In genomic region chr17:51035436-51035835, GRCh38 we compare ENCODE assay signal across 11 cellular contexts.
DNase-seq lines count a peak whose midpoint lies in the region; ATAC-seq and TF ChIP-seq lines count a peak whose summit lies in the region.
"Had no signal": no experiment of that assay in that cellular context is flagged by ENCODE, and none has a peak within 500 bp of the region (broad histone marks: within the 10 kb centered on the region; RNA-seq: fewer than 3 reads in every experiment).

No MANE protein-coding gene starts in this region.

- H3K27me3 Mint-ChIP-seq in chondrocyte (ENCODE audit: low read depth) = no peaks in the 10 kb centered on the region
- H3K27me3 Mint-ChIP-seq in mesothelial cell of epicardium (ENCODE audit: low read depth) = no peaks in the 10 kb centered on the region
- H3K27me3 Mint-ChIP-seq: activated naive CD4-positive, alpha-beta T cell treated with anti-CD3 and anti-CD28 coated beads, Interleukin-2, amount 50 U/mL, for 24 hours had no signal

- no peaks in the 10 kb centered on the region for H3K9me3 ChIP-seq in HUES64 (ENCODE audit: insufficient read depth, low read depth, low read length)

- H3K4me3 Mint-ChIP-seq in chondrocyte (ENCODE audit: unreplicated experiment) (no peak overlapping the region), mesothelial cell of epicardium (no peak overlapping the region)
- H3K4me3 Mint-ChIP-seq: activated naive CD4-positive, alpha-beta T cell treated with anti-CD3 and anti-CD28 coated beads, Interleukin-2, amount 50 U/mL, for 24 hours had no signal

- H3K36me3 Mint-ChIP-seq in chondrocyte (ENCODE audit: low read depth) (peaks cover 6% of the 10 kb centered on the region), mesothelial cell of epicardium (peaks cover 9% of the 10 kb centered on the region)

- peak overlapping the region; percentile 22; the same call in 1 of the 2 replicates for H3K9ac ChIP-seq in HUES64 (ENCODE audit: low read depth, low read length)

- no peak for ATAC-seq in HG03097 (IDR thresholded peaks at IDR 0.05; ENCODE audit: low FRiP score, unreplicated experiment)
- ATAC-seq: Right ventricle myocardium inferior had no signal

- H3K4me1 Mint-ChIP-seq in chondrocyte (ENCODE audit: low read depth) (peaks cover 33% of the 10 kb centered on the region), mesothelial cell of epicardium (peaks cover 10% of the 10 kb centered on the region)

- H3K9me3 Mint-ChIP-seq in chondrocyte (ENCODE audit: low read depth) = no peaks in the 10 kb centered on the region
- no peaks in the 10 kb centered on the region for H3K9me3 Mint-ChIP-seq in mesothelial cell of epicardium
- H3K9me3 Mint-ChIP-seq: activated naive CD4-positive, alpha-beta T cell treated with anti-CD3 and anti-CD28 coated beads, Interleukin-2, amount 50 U/mL, for 24 hours had no signal

- H3K27me3 ChIP-seq in HUES64 (ENCODE audit: insufficient read depth, low read length) = no peaks in the 10 kb centered on the region
- no peaks in the 10 kb centered on the region for H3K27me3 ChIP-seq in H7 (ENCODE audit: control insufficient read depth, insufficient read depth, low read length)

- TF ChIP-seq CTCF in AG10803 (conservative IDR thresholded peaks at IDR 0.05; ENCODE audit: low read length) (no peak), chondrocyte (IDR thresholded peaks at IDR 0.05) (no peak), mesothelial cell of epicardium (IDR thresholded peaks at IDR 0.05; ENCODE audit: unreplicated experiment) (no peak)

- DNase-seq in AG10803 (ENCODE audit: low read depth) = peak; percentile 96
- no peak for DNase-seq in chondrocyte (ENCODE audit: low spot score)
- DNase-seq in mesothelial cell of epicardium (ENCODE audit: low spot score in 2 of 2, unreplicated experiment in 2 of 2) = no peak
- DNase-seq in activated CD8-positive, alpha-beta memory T cell treated with anti-CD3 and anti-CD28 coated beads for 24 hours = no peak
- DNase-seq in NCI-H187 treated with DMSO at 0.1 percent for 48 hours (lab: John Stamatoyannopoulos, UW) = no peak
- DNase-seq in H7 = no peak
- DNase-seq: GDM1 had no signal

- H3K27ac Mint-ChIP-seq in chondrocyte (ENCODE audit: unreplicated experiment) (peak overlapping the region; percentile 94), mesothelial cell of epicardium (peak overlapping the region; percentile 55)

- H3K4me3 ChIP-seq in AG10803 (ENCODE audit: low read length) (no peak overlapping the region), HUES64 (ENCODE audit: low read length) (no peak overlapping the region), H7 (ENCODE audit: insufficient read depth, low read depth, low read length) (no peak overlapping the region)

- H3K4me1 ChIP-seq in HUES64 (ENCODE audit: insufficient read depth, low read length) = peaks cover 10% of the 10 kb centered on the region; the same call in 1 of the 2 replicates

- H3K27ac ChIP-seq in HUES64 (ENCODE audit: low read depth, low read length) = peak overlapping the region; percentile 29; the same call in 1 of the 2 replicates

- H3K36me3 ChIP-seq in HUES64 (ENCODE audit: insufficient read depth, low read length) (peaks cover 46% of the 10 kb centered on the region), H7 (replicated peaks; ENCODE audit: control insufficient read depth, insufficient read depth, low read length) (no peaks in the 10 kb centered on the region)
